In genomic region chr14:93183596-93184317, GRCh38 we compare ENCODE assay signal across 8 cellular contexts. TPM values are rescaled to one million over a fixed set of nuclear protein-coding genes. Genes with fewer than 3 reads are reported as not detected.
DNase-seq lines count a peak whose midpoint lies in the region; ATAC-seq and TF ChIP-seq lines count a peak whose summit lies in the region.

No MANE protein-coding gene starts in this region.

- H3K4me3 ChIP-seq in BLaER1 treated with 17β-estradiol and CSF1 and Interleukin-3, amounts not matched to agents 10 nM and 100 nM: peak overlapping the region; percentile 77 to 99 (median 90)
- H3K4me3 ChIP-seq in KMS-11 (IDR thresholded peaks at IDR 0.05; ENCODE audit: insufficient read depth, low read depth, low read length) (no peak overlapping the region), coronary artery (peak overlapping the region; percentile 81)

- H3K27me3 Mint-ChIP-seq in natural killer cell treated with Interleukin-12 subunit alpha and Interleukin-12 subunit beta and Interleukin-15 and Interleukin-18, amount 100 ng/mL, for 72 hours: no peaks in the 10 kb centered on the region

- peaks cover 40 to 45% (median 42%) of the 10 kb centered on the region in 10 experiments for H3K4me1 ChIP-seq in BLaER1 treated with 17β-estradiol and CSF1 and Interleukin-3, amounts not matched to agents 10 nM and 100 nM
- peaks cover 9% of the 10 kb centered on the region for H3K4me1 ChIP-seq in KMS-11 (ENCODE audit: low read depth, poor library complexity, severe bottlenecking)

- H3K9ac ChIP-seq in BLaER1 treated with 17β-estradiol and CSF1 and Interleukin-3, amounts not matched to agents 10 nM and 100 nM: peak overlapping the region; percentile 88 to 96 (median 93)
- peak overlapping the region; percentile 71; the same call in 1 of the 2 replicates for H3K9ac ChIP-seq in KMS-11

- no peaks in the 10 kb centered on the region for H3K27me3 ChIP-seq in BLaER1 treated with 17β-estradiol and CSF1 and Interleukin-3, amounts not matched to agents 10 nM and 100 nM
- no peaks in the 10 kb centered on the region for H3K27me3 ChIP-seq in KMS-11 (ENCODE audit: insufficient read depth, low read depth)

- H3K36me3 Mint-ChIP-seq in natural killer cell treated with Interleukin-12 subunit alpha and Interleukin-12 subunit beta and Interleukin-15 and Interleukin-18, amount 100 ng/mL, for 72 hours: peaks cover 13% of the 10 kb centered on the region

- no peaks in the 10 kb centered on the region for H3K9me3 Mint-ChIP-seq in natural killer cell treated with Interleukin-12 subunit alpha and Interleukin-12 subunit beta and Interleukin-15 and Interleukin-18, amount 100 ng/mL, for 72 hours

- TF ChIP-seq CTCF in KMS-11 (conservative IDR thresholded peaks at IDR 0.05; ENCODE audit: low read depth, low read length): no peak
- TF ChIP-seq CTCF in coronary artery (IDR thresholded peaks at IDR 0.05): no peak

- peaks cover 30 to 32% of the 10 kb centered on the region in 2 donors for H3K4me1 Mint-ChIP-seq in natural killer cell treated with Interleukin-12 subunit alpha and Interleukin-12 subunit beta and Interleukin-15 and Interleukin-18, amount 100 ng/mL, for 72 hours (ENCODE audit: low read depth in 2 of 2)

- no peaks in the 10 kb centered on the region for H3K9me3 ChIP-seq in BLaER1 treated with 17β-estradiol and CSF1 and Interleukin-3, amounts not matched to agents 10 nM and 100 nM (replicated peaks in 1 of 11)

- H3K27ac Mint-ChIP-seq in natural killer cell treated with Interleukin-12 subunit alpha and Interleukin-12 subunit beta and Interleukin-15 and Interleukin-18, amount 100 ng/mL, for 72 hours: peak overlapping the region; percentile 86 to 87

- H2AFZ ChIP-seq in KMS-11 (ENCODE audit: low read depth): peak overlapping the region; percentile 66; the same call in 1 of the 2 replicates

- peak overlapping the region; percentile 86 to 99 (median 97) for H3K4me2 ChIP-seq in BLaER1 treated with 17β-estradiol and CSF1 and Interleukin-3, amounts not matched to agents 10 nM and 100 nM
- H3K4me2 ChIP-seq in KMS-11: peak overlapping the region; percentile 82

- peak overlapping the region; percentile 95 for H3K4me3 Mint-ChIP-seq in natural killer cell treated with Interleukin-12 subunit alpha and Interleukin-12 subunit beta and Interleukin-15 and Interleukin-18, amount 100 ng/mL, for 72 hours

- peaks cover 28 to 44% (median 38%) of the 10 kb centered on the region in 11 experiments; a peak in 20 of 22 replicates for H3K36me3 ChIP-seq in BLaER1 treated with 17β-estradiol and CSF1 and Interleukin-3, amounts not matched to agents 10 nM and 100 nM
- no peaks in the 10 kb centered on the region for H3K36me3 ChIP-seq in KMS-11 (ENCODE audit: insufficient read depth)

- H3K79me2 ChIP-seq in KMS-11 (ENCODE audit: insufficient read depth, low read depth): peaks cover 8% of the 10 kb centered on the region; the same call in 1 of the 2 replicates

- no peak for ATAC-seq in natural killer cell treated with Interleukin-12 subunit alpha and Interleukin-12 subunit beta and Interleukin-15 and Interleukin-18, amount 100 ng/mL, for 72 hours
- no peak for ATAC-seq in GM19328 (IDR thresholded peaks at IDR 0.05; ENCODE audit: unreplicated experiment)

- peak overlapping the region; percentile 86 to 96 (median 93); a peak in 21 of 22 replicates for H3K27ac ChIP-seq in BLaER1 treated with 17β-estradiol and CSF1 and Interleukin-3, amounts not matched to agents 10 nM and 100 nM
- no peak overlapping the region; the same call in 1 of the 2 replicates for H3K27ac ChIP-seq in KMS-11
- H3K27ac ChIP-seq in coronary artery: peak overlapping the region; percentile 81 to 91

- H4K20me1 ChIP-seq in BLaER1 treated with 17β-estradiol and CSF1 and Interleukin-3, amounts not matched to agents 10 nM and 100 nM: peaks cover 12 to 29% (median 17%) of the 10 kb centered on the region in 11 experiments; a peak in 17 of 22 replicates
- no peaks in the 10 kb centered on the region for H4K20me1 ChIP-seq in KMS-11 (ENCODE audit: insufficient read depth)

- DNase-seq in coronary artery (ENCODE audit: low spot score): no peak
- DNase-seq in natural killer cell treated with Interleukin-12 subunit alpha and Interleukin-12 subunit beta and Interleukin-15 and Interleukin-18, amount 100 ng/mL, for 72 hours (ENCODE audit: low spot score): no peak
- DNase-seq in stimulated activated CD4-positive, alpha-beta T cell treated with anti-CD3 and anti-CD28 coated beads, Interleukin-1b, Interleukin-23, amount 100 ng/mL, for 48 hours: no peak
- no peak for DNase-seq in NCI-H1930 (lab: John Stamatoyannopoulos, UW)
- no peak for DNase-seq in medulla oblongata (ENCODE audit: extremely low spot score)

RNA-seq across cellular contexts. Expression of gene MOAP1, which starts 0.9 kb away (rescaled TPM):
- 10 to 100 TPM; 18.3 to 30.2 TPM for total RNA-seq in natural killer cell treated with Interleukin-12 subunit alpha and Interleukin-12 subunit beta and Interleukin-15 and Interleukin-18, amount 100 ng/mL, for 72 hours

RNA-seq across cellular contexts. Expression of gene LYSET, which starts 1.4 kb away (rescaled TPM):
- 10 to 100 TPM in 1 of 2 donors, 1 to 10 TPM in 1; 8.6 to 11.5 TPM for total RNA-seq in natural killer cell treated with Interleukin-12 subunit alpha and Interleukin-12 subunit beta and Interleukin-15 and Interleukin-18, amount 100 ng/mL, for 72 hours

RNA-seq across cellular contexts. Expression of gene GON7, which starts 23.1 kb away (rescaled TPM):
- total RNA-seq in natural killer cell treated with Interleukin-12 subunit alpha and Interleukin-12 subunit beta and Interleukin-15 and Interleukin-18, amount 100 ng/mL, for 72 hours: 10 to 100 TPM; 12.9 to 15.7 TPM

RNA-seq across cellular contexts. Expression of gene UBR7, which starts 23.3 kb away (rescaled TPM):
- total RNA-seq in natural killer cell treated with Interleukin-12 subunit alpha and Interleukin-12 subunit beta and Interleukin-15 and Interleukin-18, amount 100 ng/mL, for 72 hours: 10 to 100 TPM; 31.7 to 33.1 TPM
